ENCODE assay signal across 14 cellular contexts in the genomic region with DNA sequence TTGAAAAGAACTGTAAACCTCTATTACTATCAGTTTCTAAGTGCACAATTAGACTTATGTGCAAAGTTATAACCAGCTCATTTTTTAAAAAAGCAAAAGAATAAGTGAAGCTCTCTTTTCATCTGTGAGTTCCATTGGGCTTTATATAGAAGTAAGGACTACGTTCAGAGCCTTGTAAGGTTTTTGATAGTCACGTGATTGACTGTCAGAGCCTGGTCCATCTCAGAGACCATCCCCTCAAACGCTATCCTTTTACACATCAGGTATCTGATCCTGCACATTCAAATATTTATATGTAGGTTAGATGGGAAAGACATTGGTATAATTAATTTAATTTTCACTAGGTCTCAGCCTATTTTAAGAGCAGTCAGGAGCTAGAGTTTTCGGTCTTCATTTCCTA.
DNase-seq lines count a peak whose midpoint lies in the region; ATAC-seq and TF ChIP-seq lines count a peak whose summit lies in the region.
"Had no signal": no experiment of that assay in that cellular context is flagged by ENCODE, and none has a peak within 500 bp of the region (broad histone marks: within the 10 kb centered on the region; RNA-seq: fewer than 3 reads in every experiment).

No MANE protein-coding gene starts in this region.

- H3K36me3 ChIP-seq in upper lobe of right lung (no peaks in the 10 kb centered on the region), BE2C (no peaks in the 10 kb centered on the region), upper lobe of left lung (no peaks in the 10 kb centered on the region)

- TF ChIP-seq CTCF in natural killer cell (IDR thresholded peaks at IDR 0.05) (no peak), foreskin keratinocyte (conservative IDR thresholded peaks at IDR 0.05) (no peak), upper lobe of right lung (IDR thresholded peaks at IDR 0.05) (no peak), BE2C (IDR thresholded peaks at IDR 0.05; ENCODE audit: low read depth, low read length) (no peak), upper lobe of left lung (IDR thresholded peaks at IDR 0.05) (no peak)

- H3K27me3 ChIP-seq in foreskin keratinocyte, result no peaks in the 10 kb centered on the region
- no peaks in the 10 kb centered on the region for H3K27me3 ChIP-seq in upper lobe of right lung
- no peaks in the 10 kb centered on the region for H3K27me3 ChIP-seq in BE2C
- H3K27me3 ChIP-seq in upper lobe of left lung, result no peaks in the 10 kb centered on the region
- H3K27me3 ChIP-seq: dorsolateral prefrontal cortex had no signal

- no peak for TF ChIP-seq EP300 in upper lobe of left lung (IDR thresholded peaks at IDR 0.05)

- H3K27ac ChIP-seq in foreskin keratinocyte (peak overlapping the region; percentile 73), upper lobe of right lung (peak overlapping the region; percentile 20), upper lobe of left lung (peak overlapping the region in 2 of 4 donors; percentile 44 to 56)
- H3K27ac ChIP-seq: dorsolateral prefrontal cortex had no signal

- no peak for DNase-seq in natural killer cell treated with Interleukin-12 subunit alpha and Interleukin-12 subunit beta and Interleukin-15 and Interleukin-18, amount 100 ng/mL, for 72 hours (ENCODE audit: low spot score)
- DNase-seq in natural killer cell (no peak), foreskin keratinocyte (no peak), upper lobe of right lung (no peak), BE2C (no peak), upper lobe of left lung (no peak)
- DNase-seq in activated T-helper 2 cell treated with anti-CD3 and anti-CD28 coated beads, Interferon-gamma antibody, Interleukin-2, Interleukin-4, amounts not matched to agents 10 μg/mL and 5 μg/mL and 100 μg/mL, durations not matched to agents 14 hours and 24 hours and 36 hours (ENCODE audit: low spot score), result no peak
- DNase-seq: AML-193, DMS79, dorsolateral prefrontal cortex, NCI-H1048, SIG-M5 had no signal

- H3K27me3 Mint-ChIP-seq in natural killer cell treated with Interleukin-12 subunit alpha and Interleukin-12 subunit beta and Interleukin-15 and Interleukin-18, amount 100 ng/mL, for 72 hours, result no peaks in the 10 kb centered on the region
- no peaks in the 10 kb centered on the region for H3K27me3 Mint-ChIP-seq in natural killer cell (ENCODE audit: low read depth in 2 of 2)
- no peaks in the 10 kb centered on the region for H3K27me3 Mint-ChIP-seq in activated T-helper 2 cell treated with anti-CD3 and anti-CD28 coated beads, Interferon-gamma antibody, Interleukin-2, Interleukin-4, amounts not matched to agents 10 μg/mL and 5 μg/mL and 100 μg/mL, durations not matched to agents 14 hours and 24 hours and 36 hours (ENCODE audit: low read depth)

- peaks cover 6% of the 10 kb centered on the region for H3K9me3 Mint-ChIP-seq in natural killer cell treated with Interleukin-12 subunit alpha and Interleukin-12 subunit beta and Interleukin-15 and Interleukin-18, amount 100 ng/mL, for 72 hours
- peaks cover 2 to 5% of the 10 kb centered on the region in 2 donors for H3K9me3 Mint-ChIP-seq in natural killer cell
- no peaks in the 10 kb centered on the region for H3K9me3 Mint-ChIP-seq in activated T-helper 2 cell treated with anti-CD3 and anti-CD28 coated beads, Interferon-gamma antibody, Interleukin-2, Interleukin-4, amounts not matched to agents 10 μg/mL and 5 μg/mL and 100 μg/mL, durations not matched to agents 14 hours and 24 hours and 36 hours

- H3K4me1 Mint-ChIP-seq in natural killer cell treated with Interleukin-12 subunit alpha and Interleukin-12 subunit beta and Interleukin-15 and Interleukin-18, amount 100 ng/mL, for 72 hours (ENCODE audit: low read depth in 2 of 2), result peaks cover 0 to 7% of the 10 kb centered on the region in 2 donors
- H3K4me1 Mint-ChIP-seq in natural killer cell, result no peaks in the 10 kb centered on the region
- H3K4me1 Mint-ChIP-seq in activated T-helper 2 cell treated with anti-CD3 and anti-CD28 coated beads, Interferon-gamma antibody, Interleukin-2, Interleukin-4, amounts not matched to agents 10 μg/mL and 5 μg/mL and 100 μg/mL, durations not matched to agents 14 hours and 24 hours and 36 hours (ENCODE audit: low read depth), result peaks cover 54% of the 10 kb centered on the region

- H3K27ac Mint-ChIP-seq in natural killer cell treated with Interleukin-12 subunit alpha and Interleukin-12 subunit beta and Interleukin-15 and Interleukin-18, amount 100 ng/mL, for 72 hours, result peak overlapping the region; percentile 78 to 86
- no peak overlapping the region for H3K27ac Mint-ChIP-seq in natural killer cell
- peak overlapping the region; percentile 94 for H3K27ac Mint-ChIP-seq in activated T-helper 2 cell treated with anti-CD3 and anti-CD28 coated beads, Interferon-gamma antibody, Interleukin-2, Interleukin-4, amounts not matched to agents 10 μg/mL and 5 μg/mL and 100 μg/mL, durations not matched to agents 14 hours and 24 hours and 36 hours

- H3K9me3 ChIP-seq in upper lobe of right lung (no peaks in the 10 kb centered on the region), BE2C (no peaks in the 10 kb centered on the region), upper lobe of left lung (no peaks in the 10 kb centered on the region)

- intact Hi-C loops in natural killer cell (cut with micrococcal nuclease), result no loop called here
- intact Hi-C loops in activated T-helper 2 cell treated with anti-CD3 and anti-CD28 coated beads, Interferon-gamma antibody, Interleukin-2, Interleukin-4, amounts not matched to agents 10 μg/mL and 5 μg/mL and 100 μg/mL, durations not matched to agents 14 hours and 24 hours and 36 hours (cut with micrococcal nuclease), result loop anchor here (1.0 to 10.0 kb wide), 12 partner anchors 15 to 1342 kb away; a partner anchor contains a TSS
- intact Hi-C loops in upper lobe of right lung (cut with DNase I), result no loop called here

- peak in 1 of 2 donors; percentile 41 for ATAC-seq in natural killer cell treated with Interleukin-12 subunit alpha and Interleukin-12 subunit beta and Interleukin-15 and Interleukin-18, amount 100 ng/mL, for 72 hours
- ATAC-seq in natural killer cell (no peak), foreskin keratinocyte (no peak), upper lobe of right lung (no peak), upper lobe of left lung (ENCODE audit: low FRiP score in 2 of 2) (no peak), HG02759 (IDR thresholded peaks at IDR 0.05; ENCODE audit: unreplicated experiment) (no peak)

- TF ChIP-seq POLR2A in upper lobe of left lung (IDR thresholded peaks at IDR 0.05), result no peak

- H3K36me3 Mint-ChIP-seq in natural killer cell treated with Interleukin-12 subunit alpha and Interleukin-12 subunit beta and Interleukin-15 and Interleukin-18, amount 100 ng/mL, for 72 hours, result no peaks in the 10 kb centered on the region
- H3K36me3 Mint-ChIP-seq in natural killer cell, result no peaks in the 10 kb centered on the region
- peaks cover 26% of the 10 kb centered on the region for H3K36me3 Mint-ChIP-seq in activated T-helper 2 cell treated with anti-CD3 and anti-CD28 coated beads, Interferon-gamma antibody, Interleukin-2, Interleukin-4, amounts not matched to agents 10 μg/mL and 5 μg/mL and 100 μg/mL, durations not matched to agents 14 hours and 24 hours and 36 hours (ENCODE audit: low read depth)

- H3K4me3 Mint-ChIP-seq in natural killer cell treated with Interleukin-12 subunit alpha and Interleukin-12 subunit beta and Interleukin-15 and Interleukin-18, amount 100 ng/mL, for 72 hours, result peak overlapping the region; percentile 83
- H3K4me3 Mint-ChIP-seq in natural killer cell, result no peak overlapping the region
- peak overlapping the region; percentile 88 for H3K4me3 Mint-ChIP-seq in activated T-helper 2 cell treated with anti-CD3 and anti-CD28 coated beads, Interferon-gamma antibody, Interleukin-2, Interleukin-4, amounts not matched to agents 10 μg/mL and 5 μg/mL and 100 μg/mL, durations not matched to agents 14 hours and 24 hours and 36 hours (ENCODE audit: low read depth)

- 67 to 81% methylated on average over 4 of the region's 4 CpGs for WGBS in upper lobe of left lung, 2 donors

- H3K4me3 ChIP-seq in upper lobe of right lung, result no peak overlapping the region
- no peak overlapping the region for H3K4me3 ChIP-seq in BE2C (ENCODE audit: low read depth, low read length)
- H3K4me3 ChIP-seq in upper lobe of left lung, result peak overlapping the region in 1 of 4 donors; percentile 19
- H3K4me3 ChIP-seq: lung had no signal

- H3K4me1 ChIP-seq in foreskin keratinocyte (peaks cover 31% of the 10 kb centered on the region), upper lobe of right lung (peaks cover 7% of the 10 kb centered on the region), BE2C (no peaks in the 10 kb centered on the region; the same call in 1 of the 2 replicates), upper lobe of left lung (no peaks in the 10 kb centered on the region)

Comparison
In these comparisons a context has a peak if more than half of its experiments do, and no peak if none do; other contexts are left out.
1. H3K27ac Mint-ChIP-seq: peak in natural killer cell treated with Interleukin-12 subunit alpha and Interleukin-12 subunit beta and Interleukin-15 and Interleukin-18, amount 100 ng/mL, for 72 hours (2 of 2) and activated T-helper 2 cell treated with anti-CD3 and anti-CD28 coated beads, Interferon-gamma antibody, Interleukin-2, Interleukin-4, amounts not matched to agents 10 μg/mL and 5 μg/mL and 100 μg/mL, durations not matched to agents 14 hours and 24 hours and 36 hours (single experiment); none in natural killer cell (0 of 2).